1 cellular context compared by ENCODE assay signal in genomic region chr20:4875578-4876067, GRCh38.
TF ChIP-seq lines count a peak whose summit lies in the region.

No MANE protein-coding gene starts in this region.

TF ChIP-seq in H1, 55 proteins besides CTCF, POLR2A, EP300 and RAD21 (continued from another document):
- TF ChIP-seq RFX5 (IDR thresholded peaks at IDR 0.05; ENCODE audit: borderline replicate concordance, low read depth, low read length) (no peak), KDM4A (IDR thresholded peaks at IDR 0.05; ENCODE audit: low read depth, low read length, severe bottlenecking) (no peak), POU5F1 (IDR thresholded peaks at IDR 0.05; ENCODE audit: low read depth, low read length) (no peak)
- TF ChIP-seq, protein P1, sequence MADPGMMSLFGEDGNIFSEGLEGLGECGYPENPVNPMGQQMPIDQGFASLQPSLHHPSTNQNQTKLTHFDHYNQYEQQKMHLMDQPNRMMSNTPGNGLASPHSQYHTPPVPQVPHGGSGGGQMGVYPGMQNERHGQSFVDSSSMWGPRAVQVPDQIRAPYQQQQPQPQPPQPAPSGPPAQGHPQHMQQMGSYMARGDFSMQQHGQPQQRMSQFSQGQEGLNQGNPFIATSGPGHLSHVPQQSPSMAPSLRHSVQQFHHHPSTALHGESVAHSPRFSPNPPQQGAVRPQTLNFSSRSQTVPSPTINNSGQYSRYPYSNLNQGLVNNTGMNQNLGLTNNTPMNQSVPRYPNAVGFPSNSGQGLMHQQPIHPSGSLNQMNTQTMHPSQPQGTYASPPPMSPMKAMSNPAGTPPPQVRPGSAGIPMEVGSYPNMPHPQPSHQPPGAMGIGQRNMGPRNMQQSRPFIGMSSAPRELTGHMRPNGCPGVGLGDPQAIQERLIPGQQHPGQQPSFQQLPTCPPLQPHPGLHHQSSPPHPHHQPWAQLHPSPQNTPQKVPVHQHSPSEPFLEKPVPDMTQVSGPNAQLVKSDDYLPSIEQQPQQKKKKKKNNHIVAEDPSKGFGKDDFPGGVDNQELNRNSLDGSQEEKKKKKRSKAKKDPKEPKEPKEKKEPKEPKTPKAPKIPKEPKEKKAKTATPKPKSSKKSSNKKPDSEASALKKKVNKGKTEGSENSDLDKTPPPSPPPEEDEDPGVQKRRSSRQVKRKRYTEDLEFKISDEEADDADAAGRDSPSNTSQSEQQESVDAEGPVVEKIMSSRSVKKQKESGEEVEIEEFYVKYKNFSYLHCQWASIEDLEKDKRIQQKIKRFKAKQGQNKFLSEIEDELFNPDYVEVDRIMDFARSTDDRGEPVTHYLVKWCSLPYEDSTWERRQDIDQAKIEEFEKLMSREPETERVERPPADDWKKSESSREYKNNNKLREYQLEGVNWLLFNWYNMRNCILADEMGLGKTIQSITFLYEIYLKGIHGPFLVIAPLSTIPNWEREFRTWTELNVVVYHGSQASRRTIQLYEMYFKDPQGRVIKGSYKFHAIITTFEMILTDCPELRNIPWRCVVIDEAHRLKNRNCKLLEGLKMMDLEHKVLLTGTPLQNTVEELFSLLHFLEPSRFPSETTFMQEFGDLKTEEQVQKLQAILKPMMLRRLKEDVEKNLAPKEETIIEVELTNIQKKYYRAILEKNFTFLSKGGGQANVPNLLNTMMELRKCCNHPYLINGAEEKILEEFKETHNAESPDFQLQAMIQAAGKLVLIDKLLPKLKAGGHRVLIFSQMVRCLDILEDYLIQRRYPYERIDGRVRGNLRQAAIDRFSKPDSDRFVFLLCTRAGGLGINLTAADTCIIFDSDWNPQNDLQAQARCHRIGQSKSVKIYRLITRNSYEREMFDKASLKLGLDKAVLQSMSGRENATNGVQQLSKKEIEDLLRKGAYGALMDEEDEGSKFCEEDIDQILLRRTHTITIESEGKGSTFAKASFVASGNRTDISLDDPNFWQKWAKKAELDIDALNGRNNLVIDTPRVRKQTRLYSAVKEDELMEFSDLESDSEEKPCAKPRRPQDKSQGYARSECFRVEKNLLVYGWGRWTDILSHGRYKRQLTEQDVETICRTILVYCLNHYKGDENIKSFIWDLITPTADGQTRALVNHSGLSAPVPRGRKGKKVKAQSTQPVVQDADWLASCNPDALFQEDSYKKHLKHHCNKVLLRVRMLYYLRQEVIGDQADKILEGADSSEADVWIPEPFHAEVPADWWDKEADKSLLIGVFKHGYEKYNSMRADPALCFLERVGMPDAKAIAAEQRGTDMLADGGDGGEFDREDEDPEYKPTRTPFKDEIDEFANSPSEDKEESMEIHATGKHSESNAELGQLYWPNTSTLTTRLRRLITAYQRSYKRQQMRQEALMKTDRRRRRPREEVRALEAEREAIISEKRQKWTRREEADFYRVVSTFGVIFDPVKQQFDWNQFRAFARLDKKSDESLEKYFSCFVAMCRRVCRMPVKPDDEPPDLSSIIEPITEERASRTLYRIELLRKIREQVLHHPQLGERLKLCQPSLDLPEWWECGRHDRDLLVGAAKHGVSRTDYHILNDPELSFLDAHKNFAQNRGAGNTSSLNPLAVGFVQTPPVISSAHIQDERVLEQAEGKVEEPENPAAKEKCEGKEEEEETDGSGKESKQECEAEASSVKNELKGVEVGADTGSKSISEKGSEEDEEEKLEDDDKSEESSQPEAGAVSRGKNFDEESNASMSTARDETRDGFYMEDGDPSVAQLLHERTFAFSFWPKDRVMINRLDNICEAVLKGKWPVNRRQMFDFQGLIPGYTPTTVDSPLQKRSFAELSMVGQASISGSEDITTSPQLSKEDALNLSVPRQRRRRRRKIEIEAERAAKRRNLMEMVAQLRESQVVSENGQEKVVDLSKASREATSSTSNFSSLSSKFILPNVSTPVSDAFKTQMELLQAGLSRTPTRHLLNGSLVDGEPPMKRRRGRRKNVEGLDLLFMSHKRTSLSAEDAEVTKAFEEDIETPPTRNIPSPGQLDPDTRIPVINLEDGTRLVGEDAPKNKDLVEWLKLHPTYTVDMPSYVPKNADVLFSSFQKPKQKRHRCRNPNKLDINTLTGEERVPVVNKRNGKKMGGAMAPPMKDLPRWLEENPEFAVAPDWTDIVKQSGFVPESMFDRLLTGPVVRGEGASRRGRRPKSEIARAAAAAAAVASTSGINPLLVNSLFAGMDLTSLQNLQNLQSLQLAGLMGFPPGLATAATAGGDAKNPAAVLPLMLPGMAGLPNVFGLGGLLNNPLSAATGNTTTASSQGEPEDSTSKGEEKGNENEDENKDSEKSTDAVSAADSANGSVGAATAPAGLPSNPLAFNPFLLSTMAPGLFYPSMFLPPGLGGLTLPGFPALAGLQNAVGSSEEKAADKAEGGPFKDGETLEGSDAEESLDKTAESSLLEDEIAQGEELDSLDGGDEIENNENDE (IDR thresholded peaks at IDR 0.05; ENCODE audit: insufficient replicate concordance, low read length), result no peak
TF ChIP-seq in H1: peak in this region for 0.
